ENCODE assay signal across 32 cellular contexts in genomic region chr2:110790907-110791306, GRCh38. TPM values are rescaled to one million over a fixed set of nuclear protein-coding genes. Genes with fewer than 3 reads are reported as not detected.
"Had no signal": no experiment of that assay in that cellular context is flagged by ENCODE, and none has a peak within 500 bp of the region (broad histone marks: within the 10 kb centered on the region; RNA-seq: fewer than 3 reads in every experiment).

No MANE protein-coding gene starts in this region.

- ATAC-seq: esophagus mucosa; gastroesophageal sphincter; heart left ventricle; left lung; naive thymus-derived CD8-positive, alpha-beta T cell; sciatic nerve; stimulated activated memory B cell treated with anti-CD40 and anti-IgM and Interleukin-4, amounts not matched to agents 10 μg/mL and 1 μg/mL and 100 μg/mL, for 72 hours had no signal

- H3K36me3 ChIP-seq: gastroesophageal sphincter, heart left ventricle, prostate gland, right atrium auricular region, tibial artery, upper lobe of left lung, uterus had no signal

- H3K4me2 ChIP-seq: hepatocyte, smooth muscle cell had no signal

- H3K36me3 Mint-ChIP-seq: stimulated activated memory B cell treated with anti-CD40 and anti-IgM and Interleukin-4, amounts not matched to agents 10 μg/mL and 1 μg/mL and 100 μg/mL, for 72 hours had no signal

- H3K4me1 ChIP-seq: gastroesophageal sphincter, left lung, parathyroid adenoma, prostate gland, right atrium auricular region, testis, upper lobe of left lung, uterus had no signal

- H3K9ac ChIP-seq: parathyroid adenoma had no signal

- H3K27me3 ChIP-seq: right atrium auricular region, testis, upper lobe of left lung, uterus had no signal

- H3K27ac ChIP-seq: dorsolateral prefrontal cortex, epithelial cell of prostate, gastroesophageal sphincter, heart left ventricle, hepatocyte, left lung, parathyroid adenoma, prostate gland, right atrium auricular region, testis, tibial artery, upper lobe of left lung, uterus had no signal

- H3K9me3 Mint-ChIP-seq: neural crest cell; stimulated activated memory B cell treated with anti-CD40 and anti-IgM and Interleukin-4, amounts not matched to agents 10 μg/mL and 1 μg/mL and 100 μg/mL, for 72 hours had no signal

- DNase-seq: cerebellar nuclear complex; dorsolateral prefrontal cortex; effector CD4-positive, alpha-beta T cell; foreskin fibroblast; heart left ventricle; kidney; left lung; mesendoderm; naive thymus-derived CD8-positive, alpha-beta T cell; stimulated activated CD4-positive, alpha-beta T cell treated with anti-CD3 and anti-CD28 coated beads, Interleukin-12 subunit alpha, Interleukin-12 subunit beta, amount 100 ng/mL, for 4 hours; stimulated activated CD4-positive, alpha-beta T cell treated with anti-CD3 and anti-CD28 coated beads, Interleukin-4, amount 100 ng/mL, for 24 hours; stimulated activated naive CD8-positive, alpha-beta T cell treated with anti-CD3 and anti-CD28 coated beads, Interleukin-15, Interleukin-2, amounts not matched to agents 100 U/mL and 50 U/mL, for 24 hours; substantia nigra; testis; upper lobe of left lung; uterus had no signal

- H3K4me3 Mint-ChIP-seq: naive thymus-derived CD8-positive, alpha-beta T cell; neural crest cell; stimulated activated memory B cell treated with anti-CD40 and anti-IgM and Interleukin-4, amounts not matched to agents 10 μg/mL and 1 μg/mL and 100 μg/mL, for 72 hours had no signal

- H3K27ac Mint-ChIP-seq: stimulated activated memory B cell treated with anti-CD40 and anti-IgM and Interleukin-4, amounts not matched to agents 10 μg/mL and 1 μg/mL and 100 μg/mL, for 72 hours had no signal

- H3K9me3 ChIP-seq: gastroesophageal sphincter, heart left ventricle, left lung, prostate gland, right atrium auricular region, testis, tibial artery, upper lobe of left lung, uterus had no signal

- H3K4me1 Mint-ChIP-seq: naive thymus-derived CD8-positive, alpha-beta T cell; stimulated activated memory B cell treated with anti-CD40 and anti-IgM and Interleukin-4, amounts not matched to agents 10 μg/mL and 1 μg/mL and 100 μg/mL, for 72 hours had no signal

- H3K79me2 ChIP-seq: hepatocyte, parathyroid adenoma had no signal

- H2AFZ ChIP-seq: hepatocyte, parathyroid adenoma had no signal

- H3K4me3 ChIP-seq: dorsolateral prefrontal cortex, gastroesophageal sphincter, heart left ventricle, hepatocyte, left lung, prostate gland, right atrium auricular region, smooth muscle cell, testis, tibial artery, upper lobe of left lung, uterus had no signal

RNA-seq across cellular contexts. Expression of gene ACOXL, which starts 58.5 kb away (rescaled TPM):
- total RNA-seq: esophagus mucosa; gastroesophageal sphincter; lower leg skin; lung microvascular endothelial cell; myocyte; naive thymus-derived CD8-positive, alpha-beta T cell; neural crest cell; osteoblast; sciatic nerve; smooth muscle cell had no signal
- polyA plus RNA-seq: heart left ventricle; naive thymus-derived CD8-positive, alpha-beta T cell; smooth muscle cell had no signal
